Comparison of ENCODE assay signal across 8 cellular contexts in genomic region chr7:105298004-105298403, GRCh38.
DNase-seq lines count a peak whose midpoint lies in the region; ATAC-seq and TF ChIP-seq lines count a peak whose summit lies in the region.

No MANE protein-coding gene starts in this region.

- TF ChIP-seq CTCF in progenitor cell of endocrine pancreas (IDR thresholded peaks at IDR 0.05; ENCODE audit: unreplicated experiment) = no peak

- no peaks in the 10 kb centered on the region for H3K9me3 Mint-ChIP-seq in activated T-cell treated with anti-CD3 and anti-CD28 coated beads, Interleukin-2, amount 50 U/mL, for 24 hours
- no peaks in the 10 kb centered on the region for H3K9me3 Mint-ChIP-seq in progenitor cell of endocrine pancreas (ENCODE audit: low read depth)

- peak overlapping the region; percentile 3 for H3K4me3 Mint-ChIP-seq in activated T-cell treated with anti-CD3 and anti-CD28 coated beads, Interleukin-2, amount 50 U/mL, for 24 hours
- no peak overlapping the region for H3K4me3 Mint-ChIP-seq in progenitor cell of endocrine pancreas (ENCODE audit: low read depth)

- H3K27me3 Mint-ChIP-seq in activated T-cell treated with anti-CD3 and anti-CD28 coated beads, Interleukin-2, amount 50 U/mL, for 24 hours = no peaks in the 10 kb centered on the region
- H3K27me3 Mint-ChIP-seq in progenitor cell of endocrine pancreas = no peaks in the 10 kb centered on the region

- DNase-seq in activated T-cell treated with anti-CD3 and anti-CD28 coated beads, Interleukin-2, amount 50 U/mL, for 24 hours = no peak
- DNase-seq in activated T-cell treated with anti-CD3 and anti-CD28 coated beads for 4 hours (no peak), progenitor cell of endocrine pancreas (ENCODE audit: low spot score, unreplicated experiment) (no peak), medulla oblongata (ENCODE audit: extremely low spot score) (no peak)
- no peak for DNase-seq in effector CD4-positive, alpha-beta T cell
- DNase-seq in stimulated activated naive CD4-positive, alpha-beta T cell treated with Interleukin-2 at 50 U/mL for 16 hours (lab: John Stamatoyannopoulos, UW) = no peak

- H3K4me1 Mint-ChIP-seq in activated T-cell treated with anti-CD3 and anti-CD28 coated beads, Interleukin-2, amount 50 U/mL, for 24 hours (ENCODE audit: low read depth) = peaks cover 64% of the 10 kb centered on the region
- peaks cover 24% of the 10 kb centered on the region for H3K4me1 Mint-ChIP-seq in progenitor cell of endocrine pancreas (ENCODE audit: low read depth)

- peaks cover 13% of the 10 kb centered on the region for H3K36me3 Mint-ChIP-seq in activated T-cell treated with anti-CD3 and anti-CD28 coated beads, Interleukin-2, amount 50 U/mL, for 24 hours (ENCODE audit: low read depth)
- peaks cover 4% of the 10 kb centered on the region for H3K36me3 Mint-ChIP-seq in progenitor cell of endocrine pancreas (ENCODE audit: insufficient read depth)

- ATAC-seq in GM21737 (IDR thresholded peaks at IDR 0.05; ENCODE audit: unreplicated experiment) (peak; percentile 25), HG03442 (IDR thresholded peaks at IDR 0.05; ENCODE audit: unreplicated experiment) (peak; percentile 35)

- H3K27ac Mint-ChIP-seq in activated T-cell treated with anti-CD3 and anti-CD28 coated beads, Interleukin-2, amount 50 U/mL, for 24 hours = peak overlapping the region; percentile 89
- peak overlapping the region; percentile 33 for H3K27ac Mint-ChIP-seq in progenitor cell of endocrine pancreas
